19 cellular contexts compared by ENCODE assay signal in genomic region chr6:1135726-1136414, GRCh38.
DNase-seq lines count a peak whose midpoint lies in the region; ATAC-seq and TF ChIP-seq lines count a peak whose summit lies in the region.
"Had no signal": no experiment of that assay in that cellular context is flagged by ENCODE, and none has a peak within 500 bp of the region (broad histone marks: within the 10 kb centered on the region; RNA-seq: fewer than 3 reads in every experiment).

No MANE protein-coding gene starts in this region.

- H3K36me3 ChIP-seq in left lung: no peaks in the 10 kb centered on the region
- H3K36me3 ChIP-seq in gastrocnemius medialis: no peaks in the 10 kb centered on the region
- H3K36me3 ChIP-seq: lower lobe of right lung, SJSA1 had no signal

- intact Hi-C loops in left lung (cut with DNase I): no loop called here
- intact Hi-C loops in gastrocnemius medialis (cut with DNase I; ENCODE audit: low total_unique reads): no loop called here

- H3K9me3 ChIP-seq in left lung (peaks cover 0 to 5% of the 10 kb centered on the region in 2 donors), gastrocnemius medialis (no peaks in the 10 kb centered on the region)
- H3K9me3 ChIP-seq: lower lobe of right lung, SJSA1 had no signal

- DNase-seq in NB4 (ENCODE audit: low read depth) (peak; percentile 29), left lung (no peak), substantia nigra (lab: John Stamatoyannopoulos, UW) (no peak), gastrocnemius medialis (no peak)
- DNase-seq in activated T-cell treated with anti-CD3 and anti-CD28 coated beads, Interleukin-2, amount 50 U/mL, for 1 hour: no peak
- DNase-seq in activated T-cell treated with anti-CD3 and anti-CD28 coated beads, Interleukin-2, amount 50 U/mL, for 48 hours: no peak
- DNase-seq: activated gamma-delta T cell treated with Interleukin-2 at 50 U/mL for 16 hours, amniotic stem cell, H7, lower lobe of right lung, naive B cell, NCI-H2171, NCI-H69, PC-3, T-helper 9 cell had no signal

- no peak for TF ChIP-seq CTCF in NB4 (IDR thresholded peaks at IDR 0.05; ENCODE audit: low read depth, low read length)
- TF ChIP-seq CTCF in left lung (IDR thresholded peaks at IDR 0.05): no peak
- no peak for TF ChIP-seq CTCF in gastrocnemius medialis (IDR thresholded peaks at IDR 0.05 in 4 of 5, conservative IDR thresholded peaks at IDR 0.05 in 1 of 5)

- TF ChIP-seq POLR2A in NB4 (IDR thresholded peaks at IDR 0.05; ENCODE audit: extremely low read depth, insufficient read length): no peak
- TF ChIP-seq POLR2A in gastrocnemius medialis (IDR thresholded peaks at IDR 0.05): no peak

- in situ Hi-C loops in gastrocnemius medialis (cut with MboI; ENCODE audit: low sequenced_read_pairs in 4 of 4): no loop called here

- H3K4me3 ChIP-seq in NB4 (ENCODE audit: low read depth, low read length) (no peak overlapping the region), left lung (no peak overlapping the region), gastrocnemius medialis (no peak overlapping the region)
- H3K4me3 ChIP-seq: K562, lower lobe of right lung, SJSA1 had no signal

- H3K27me3 ChIP-seq in left lung: no peaks in the 10 kb centered on the region
- no peaks in the 10 kb centered on the region for H3K27me3 ChIP-seq in gastrocnemius medialis
- H3K27me3 ChIP-seq: SJSA1 had no signal

- peak overlapping the region; percentile 11 for H3K27ac ChIP-seq in cingulate gyrus (ENCODE audit: low read depth, low read length)
- H3K27ac ChIP-seq in left lung: no peak overlapping the region
- H3K27ac ChIP-seq in substantia nigra (ENCODE audit: low read depth, low read length, poor library complexity, severe bottlenecking): peak overlapping the region; percentile 18
- H3K27ac ChIP-seq in gastrocnemius medialis: no peak overlapping the region
- H3K27ac ChIP-seq: lower lobe of right lung, SJSA1 had no signal

- H3K4me1 ChIP-seq in left lung: no peaks in the 10 kb centered on the region
- H3K4me1 ChIP-seq in gastrocnemius medialis: no peaks in the 10 kb centered on the region
- H3K4me1 ChIP-seq: lower lobe of right lung had no signal

- ATAC-seq in left lung (peak; percentile 43), gastrocnemius medialis (no peak), HG03045 (IDR thresholded peaks at IDR 0.05; ENCODE audit: unreplicated experiment) (no peak)
- ATAC-seq: K562, PC-3 had no signal

Comparison
In these comparisons a context has a peak if more than half of its experiments do, and no peak if none do; other contexts are left out.
1. H3K27ac ChIP-seq: peak in cingulate gyrus (single experiment) and substantia nigra (single experiment); none in left lung (0 of 2) and gastrocnemius medialis (0 of 4).